ENCODE assay signal across 25 cellular contexts in the genomic region with DNA sequence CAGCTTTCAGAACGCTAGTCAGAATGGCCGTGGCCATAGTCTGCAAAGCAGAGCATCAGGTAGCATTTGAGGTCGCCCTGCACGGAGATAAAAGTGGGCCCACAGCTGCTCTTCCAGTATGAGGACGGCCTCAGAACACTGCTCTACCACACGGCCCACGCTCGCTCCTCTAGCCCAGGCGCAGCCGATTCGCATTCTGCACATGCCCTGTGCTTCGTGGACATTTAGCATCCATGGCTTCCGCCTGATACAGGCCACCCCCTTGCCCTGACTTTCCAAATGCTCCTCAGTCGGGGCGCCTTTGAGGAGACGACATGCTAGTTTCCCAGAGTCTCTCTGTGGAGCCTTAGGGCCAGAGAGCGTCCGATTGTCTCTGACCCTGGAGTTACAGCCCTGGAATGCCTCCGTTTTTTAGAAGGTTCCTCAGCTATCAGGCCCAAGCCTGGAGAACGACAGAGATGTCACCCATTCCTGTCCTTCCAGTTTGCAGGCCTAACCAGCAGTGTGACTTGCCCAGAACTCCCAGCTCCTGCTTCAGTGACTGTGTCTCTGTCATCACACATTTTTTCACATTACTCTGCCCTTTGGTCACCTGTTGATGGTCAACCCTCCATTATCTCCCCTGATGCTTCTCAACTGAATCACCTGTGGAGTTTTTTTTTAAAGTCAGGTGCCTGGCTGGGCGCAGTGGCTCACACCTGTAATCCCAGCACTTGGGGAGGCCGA. TPM values are rescaled to one million over a fixed set of nuclear protein-coding genes. Genes with fewer than 3 reads are reported as not detected.
"Had no signal": no experiment of that assay in that cellular context is flagged by ENCODE, and none has a peak within 500 bp of the region (broad histone marks: within the 10 kb centered on the region; RNA-seq: fewer than 3 reads in every experiment).

No MANE protein-coding gene starts in this region.

- H3K36me3 ChIP-seq: esophagus squamous epithelium, lower lobe of right lung, neural progenitor cell, pancreas, upper lobe of left lung had no signal

- H3K9me3 ChIP-seq: body of pancreas, esophagus squamous epithelium, lower lobe of right lung, pancreas, SK-N-SH, upper lobe of left lung had no signal

- H3K27ac ChIP-seq: body of pancreas, esophagus squamous epithelium, lower lobe of right lung, neural progenitor cell, pancreas, upper lobe of left lung, VCaP had no signal

- H3K4me1 ChIP-seq: body of pancreas, lower lobe of right lung, neural progenitor cell, pancreas, upper lobe of left lung had no signal

- DNase-seq: activated CD4-positive, alpha-beta memory T cell treated with anti-CD3 and anti-CD28 coated beads for 36 hours; activated CD4-positive, alpha-beta T cell treated with anti-CD3 and anti-CD28 coated beads for 1 hour; activated gamma-delta T cell treated with Interleukin-2 at 50 U/mL for 16 hours; activated T-cell treated with anti-CD3 and anti-CD28 coated beads, Interleukin-2, amount 50 U/mL, for 72 hours; body of pancreas; caudate nucleus; esophagus squamous epithelium; glutamatergic neuron; lower lobe of right lung; pancreas; SK-N-SH; stimulated activated CD4-positive, alpha-beta T cell treated with anti-CD3 and anti-CD28 coated beads, Interleukin-15, amount 100 ng/mL, for 24 hours; stimulated activated CD4-positive, alpha-beta T cell treated with anti-CD3 and anti-CD28 coated beads, Interleukin-4, amount 100 ng/mL, for 1 hour; stimulated activated naive CD4-positive, alpha-beta T cell treated with Interleukin-2 at 50 U/mL for 16 hours; substantia nigra; T-helper 1 cell; T1000; upper lobe of left lung had no signal

- H2AFZ ChIP-seq: neural progenitor cell had no signal

- H3K36me3 Mint-ChIP-seq: activated CD4-positive, alpha-beta memory T cell treated with anti-CD3 and anti-CD28 coated beads for 36 hours; activated naive CD8-positive, alpha-beta T cell; mesothelial cell of epicardium; neural progenitor cell had no signal

- H3K4me3 ChIP-seq: body of pancreas, esophagus squamous epithelium, lower lobe of right lung, neural progenitor cell, pancreas, upper lobe of left lung had no signal

- ATAC-seq: activated T-cell treated with anti-CD3 and anti-CD28 coated beads, Interleukin-2, amount 50 U/mL, for 72 hours; body of pancreas; lower lobe of right lung; pancreas had no signal

- H3K9me3 Mint-ChIP-seq: activated CD4-positive, alpha-beta memory T cell treated with anti-CD3 and anti-CD28 coated beads for 36 hours; activated T-cell treated with anti-CD3 and anti-CD28 coated beads, Interleukin-2, amount 50 U/mL, for 72 hours; mesothelial cell of epicardium; neural progenitor cell had no signal

- H3K27me3 ChIP-seq: body of pancreas, esophagus squamous epithelium, neural progenitor cell, pancreas, upper lobe of left lung had no signal

- H3K9ac ChIP-seq: neural progenitor cell, SK-N-SH had no signal

- FAIRE-seq: colon, pancreas had no signal

- H3K4me2 ChIP-seq: neural progenitor cell, SK-N-SH had no signal

- H3K4me3 Mint-ChIP-seq: activated CD4-positive, alpha-beta memory T cell treated with anti-CD3 and anti-CD28 coated beads for 36 hours; activated naive CD8-positive, alpha-beta T cell; activated T-cell treated with anti-CD3 and anti-CD28 coated beads, Interleukin-2, amount 50 U/mL, for 72 hours; mesothelial cell of epicardium; neural progenitor cell had no signal

- H3K27ac Mint-ChIP-seq: activated CD4-positive, alpha-beta memory T cell treated with anti-CD3 and anti-CD28 coated beads for 36 hours; activated naive CD8-positive, alpha-beta T cell; activated T-cell treated with anti-CD3 and anti-CD28 coated beads, Interleukin-2, amount 50 U/mL, for 72 hours; mesothelial cell of epicardium had no signal

- H3K4me1 Mint-ChIP-seq: mesothelial cell of epicardium had no signal

RNA-seq across cellular contexts. Expression of a gene that starts 14.3 kb away (rescaled TPM):
- total RNA-seq: activated CD4-positive, alpha-beta memory T cell treated with anti-CD3 and anti-CD28 coated beads for 36 hours; activated T-cell treated with anti-CD3 and anti-CD28 coated beads, Interleukin-2, amount 50 U/mL, for 72 hours; body of pancreas; esophagus squamous epithelium; fibroblast of villous mesenchyme; lower lobe of right lung; mesothelial cell of epicardium; pancreas; skeletal muscle tissue; upper lobe of left lung had no signal
- polyA plus RNA-seq: SK-N-SH had no signal
